ENCODE assay signal across 1 cellular context in genomic region chr14:63203618-63204406, GRCh38.
TF ChIP-seq lines count a peak whose summit lies in the region.

No MANE protein-coding gene starts in this region.

TF ChIP-seq in HepG2, 621 proteins besides CTCF, POLR2A, EP300 and RAD21 (continued from another document and continues in another):
- TF ChIP-seq TFE3 (CRISPR knock-in tag; IDR thresholded peaks at IDR 0.05) (0 out of 2 replicates have a peak, but pooled peaks have one; percentile 41), EEA1 (CRISPR knock-in tag; IDR thresholded peaks at IDR 0.05; ENCODE audit: borderline replicate concordance) (no peak), FOXP1 (IDR thresholded peaks at IDR 0.05) (no peak), FOXP1 (CRISPR knock-in tag; IDR thresholded peaks at IDR 0.05) (0 out of 2 replicates have a peak, but pooled peaks have one; percentile 8), ZNF672 (CRISPR knock-in tag; IDR thresholded peaks at IDR 0.05) (no peak), MATR3 (CRISPR knock-in tag; IDR thresholded peaks at IDR 0.05) (no peak), ZNF160 (CRISPR knock-in tag; IDR thresholded peaks at IDR 0.05) (no peak), TBL1XR1 (IDR thresholded peaks at IDR 0.05; ENCODE audit: borderline replicate concordance, low read length, partially characterized antibody) (no peak), PRMT3 (CRISPR knock-in tag; IDR thresholded peaks at IDR 0.05; ENCODE audit: borderline replicate concordance, low read depth) (no peak), ZNF724P (CRISPR knock-in tag; IDR thresholded peaks at IDR 0.05; ENCODE audit: borderline replicate concordance) (no peak), SALL1 (CRISPR knock-in tag; IDR thresholded peaks at IDR 0.05) (peak; percentile 73), RFX5 (IDR thresholded peaks at IDR 0.05; ENCODE audit: low read depth, low read length) (no peak), ZSCAN30 (CRISPR knock-in tag; IDR thresholded peaks at IDR 0.05) (no peak), ZNF574 (CRISPR knock-in tag; IDR thresholded peaks at IDR 0.05) (peak; percentile 56), TOPORS (CRISPR knock-in tag; IDR thresholded peaks at IDR 0.05) (no peak), TERF1 (CRISPR knock-in tag; IDR thresholded peaks at IDR 0.05) (no peak), ZNF883 (CRISPR knock-in tag; IDR thresholded peaks at IDR 0.05; ENCODE audit: not compliant biosample characterization) (no peak), ZFP36L1 (CRISPR knock-in tag; IDR thresholded peaks at IDR 0.05) (no peak), FOXO4 (CRISPR knock-in tag; conservative IDR thresholded peaks at IDR 0.05) (no peak), FOSL2 (CRISPR knock-in tag; IDR thresholded peaks at IDR 0.05) (peak; percentile 35), ZNF232 (CRISPR knock-in tag; IDR thresholded peaks at IDR 0.05; ENCODE audit: borderline replicate concordance) (no peak), NFRKB (IDR thresholded peaks at IDR 0.05) (no peak), ZNF350 (CRISPR knock-in tag; IDR thresholded peaks at IDR 0.05; ENCODE audit: borderline replicate concordance, low read depth) (no peak), RFX1 (IDR thresholded peaks at IDR 0.05) (no peak), HIC2 (CRISPR knock-in tag; IDR thresholded peaks at IDR 0.05; ENCODE audit: low read depth) (no peak), U2AF2 (IDR thresholded peaks at IDR 0.05; ENCODE audit: low read depth, low read length) (no peak), ATF7 (IDR thresholded peaks at IDR 0.05) (peak; percentile 44), ATF7 (CRISPR knock-in tag; IDR thresholded peaks at IDR 0.05) (no peak), ZNF564 (CRISPR knock-in tag; IDR thresholded peaks at IDR 0.05) (no peak), RCOR2 (CRISPR knock-in tag; IDR thresholded peaks at IDR 0.05) (0 out of 2 replicates have a peak, but pooled peaks have one; percentile 19), CSRNP2 (CRISPR knock-in tag; conservative IDR thresholded peaks at IDR 0.05; ENCODE audit: low read depth) (no peak), ZNF382 (CRISPR knock-in tag; IDR thresholded peaks at IDR 0.05; ENCODE audit: borderline replicate concordance) (no peak), MTERF4 (CRISPR knock-in tag; IDR thresholded peaks at IDR 0.05) (no peak), DZIP1 (CRISPR knock-in tag; IDR thresholded peaks at IDR 0.05) (no peak), ZBED4 (CRISPR knock-in tag; IDR thresholded peaks at IDR 0.05; ENCODE audit: borderline replicate concordance) (no peak), ZXDC (CRISPR knock-in tag; IDR thresholded peaks at IDR 0.05) (no peak), MED8 (CRISPR knock-in tag; IDR thresholded peaks at IDR 0.05; ENCODE audit: insufficient replicate concordance) (no peak), ATRX (CRISPR knock-in tag; IDR thresholded peaks at IDR 0.05; ENCODE audit: borderline replicate concordance) (no peak), PAWR (CRISPR knock-in tag; IDR thresholded peaks at IDR 0.05; ENCODE audit: borderline replicate concordance) (no peak), ZNF205 (CRISPR knock-in tag; IDR thresholded peaks at IDR 0.05) (no peak), DRAP1 (CRISPR knock-in tag; IDR thresholded peaks at IDR 0.05) (no peak)
